In the genomic region with DNA sequence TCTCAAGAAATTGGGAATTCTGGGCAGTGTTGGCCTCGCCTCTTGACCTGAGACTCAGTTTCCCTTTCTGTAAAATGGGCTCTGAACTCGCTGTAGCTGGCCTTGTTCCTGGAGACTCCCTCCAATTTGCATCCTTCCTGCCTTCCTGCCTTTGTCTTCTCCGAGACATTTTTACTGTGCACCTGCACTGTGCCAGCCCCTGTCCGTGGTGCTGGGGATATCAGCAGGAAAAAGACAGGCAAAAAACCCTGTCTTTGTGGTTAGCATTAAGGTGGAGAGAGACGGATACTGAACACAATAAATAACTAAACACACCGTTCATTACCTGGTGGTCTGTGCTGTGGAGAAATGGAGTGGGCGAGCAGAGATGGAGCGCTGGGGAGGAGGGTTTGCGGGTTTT, we compare ENCODE assay signal across 21 cellular contexts. TPM values are rescaled to one million over a fixed set of nuclear protein-coding genes. Genes with fewer than 3 reads are reported as not detected.
"Had no signal": no experiment of that assay in that cellular context is flagged by ENCODE, and none has a peak within 500 bp of the region (broad histone marks: within the 10 kb centered on the region; RNA-seq: fewer than 3 reads in every experiment).

No MANE protein-coding gene starts in this region.

- FAIRE-seq: colon had no signal

- H3K4me1 ChIP-seq: adrenal gland, upper lobe of right lung had no signal

- H3K27ac Mint-ChIP-seq: activated CD4-positive, alpha-beta T cell treated with anti-CD3 and anti-CD28 coated beads for 36 hours; activated CD8-positive, alpha-beta T cell treated with anti-CD3 and anti-CD28 coated beads for 36 hours; activated naive CD4-positive, alpha-beta T cell treated with anti-CD3 and anti-CD28 coated beads, Interleukin-2, amount 50 U/mL, for 24 hours had no signal

- H3K36me3 Mint-ChIP-seq: activated naive CD4-positive, alpha-beta T cell treated with anti-CD3 and anti-CD28 coated beads, Interleukin-2, amount 50 U/mL, for 24 hours; immature natural killer cell had no signal

- H3K9me3 Mint-ChIP-seq: activated CD8-positive, alpha-beta T cell treated with anti-CD3 and anti-CD28 coated beads for 36 hours; activated naive CD4-positive, alpha-beta T cell treated with anti-CD3 and anti-CD28 coated beads, Interleukin-2, amount 50 U/mL, for 24 hours; immature natural killer cell; naive thymus-derived CD8-positive, alpha-beta T cell had no signal

- DNase-seq: activated CD4-positive, alpha-beta T cell treated with anti-CD3 and anti-CD28 coated beads for 36 hours; activated CD8-positive, alpha-beta memory T cell treated with anti-CD3 and anti-CD28 coated beads, Interleukin-2, amount 50 U/mL, for 4 hours; activated CD8-positive, alpha-beta T cell treated with anti-CD3 and anti-CD28 coated beads for 36 hours; activated effector memory CD4-positive, alpha-beta T cell treated with anti-CD3 and anti-CD28 coated beads, Interleukin-2, amount 50 U/mL, for 16 hours; activated T-cell treated with anti-CD3 and anti-CD28 coated beads, Interleukin-2, amount 50 U/mL, for 48 hours; adrenal gland; caudate nucleus; foreskin melanocyte; head of caudate nucleus; immature natural killer cell; left cardiac atrium; mucosa of descending colon; naive thymus-derived CD8-positive, alpha-beta T cell; stimulated activated CD4-positive, alpha-beta T cell treated with anti-CD3 and anti-CD28 coated beads, Interleukin-12 subunit alpha, Interleukin-12 subunit beta, amount 100 ng/mL, for 4 hours; stimulated activated CD4-positive, alpha-beta T cell treated with anti-CD3 and anti-CD28 coated beads, Interleukin-2, amount 100 ng/mL, for 24 hours; upper lobe of right lung; WERI-Rb-1 had no signal

- H3K9me3 ChIP-seq: adrenal gland, mucosa of descending colon, thoracic aorta, upper lobe of right lung had no signal

- ATAC-seq: activated CD4-positive, alpha-beta T cell treated with anti-CD3 and anti-CD28 coated beads for 36 hours; activated CD8-positive, alpha-beta T cell treated with anti-CD3 and anti-CD28 coated beads for 36 hours; mucosa of descending colon; naive thymus-derived CD8-positive, alpha-beta T cell; upper lobe of right lung had no signal

- H3K27ac ChIP-seq: adrenal gland, thoracic aorta, upper lobe of right lung, WERI-Rb-1 had no signal

- H3K4me1 Mint-ChIP-seq: activated CD4-positive, alpha-beta T cell treated with anti-CD3 and anti-CD28 coated beads for 36 hours; activated naive CD4-positive, alpha-beta T cell treated with anti-CD3 and anti-CD28 coated beads, Interleukin-2, amount 50 U/mL, for 24 hours; immature natural killer cell had no signal

- H3K36me3 ChIP-seq: adrenal gland, thoracic aorta, upper lobe of right lung, WERI-Rb-1 had no signal

- H3K4me3 ChIP-seq: adrenal gland, mucosa of descending colon, thoracic aorta, upper lobe of right lung had no signal

- H3K4me3 Mint-ChIP-seq: activated CD4-positive, alpha-beta T cell treated with anti-CD3 and anti-CD28 coated beads for 36 hours; activated CD8-positive, alpha-beta T cell treated with anti-CD3 and anti-CD28 coated beads for 36 hours; activated naive CD4-positive, alpha-beta T cell treated with anti-CD3 and anti-CD28 coated beads, Interleukin-2, amount 50 U/mL, for 24 hours; immature natural killer cell; naive thymus-derived CD8-positive, alpha-beta T cell had no signal

RNA-seq across cellular contexts. Expression of a gene that starts 8.8 kb away (rescaled TPM):
- total RNA-seq: activated CD4-positive, alpha-beta T cell treated with anti-CD3 and anti-CD28 coated beads for 36 hours; activated CD8-positive, alpha-beta T cell treated with anti-CD3 and anti-CD28 coated beads for 36 hours; naive thymus-derived CD8-positive, alpha-beta T cell; T-helper 1 cell treated with Interleukin-12 subunit alpha and Interleukin-12 subunit beta and Interleukin-4 antibody, amounts not matched to agents 30 ng/mL and 1 ng/mL, for 36 hours had no signal
- polyA plus RNA-seq: immature natural killer cell; naive thymus-derived CD8-positive, alpha-beta T cell had no signal
